14 cellular contexts compared by ENCODE assay signal in the genomic region with DNA sequence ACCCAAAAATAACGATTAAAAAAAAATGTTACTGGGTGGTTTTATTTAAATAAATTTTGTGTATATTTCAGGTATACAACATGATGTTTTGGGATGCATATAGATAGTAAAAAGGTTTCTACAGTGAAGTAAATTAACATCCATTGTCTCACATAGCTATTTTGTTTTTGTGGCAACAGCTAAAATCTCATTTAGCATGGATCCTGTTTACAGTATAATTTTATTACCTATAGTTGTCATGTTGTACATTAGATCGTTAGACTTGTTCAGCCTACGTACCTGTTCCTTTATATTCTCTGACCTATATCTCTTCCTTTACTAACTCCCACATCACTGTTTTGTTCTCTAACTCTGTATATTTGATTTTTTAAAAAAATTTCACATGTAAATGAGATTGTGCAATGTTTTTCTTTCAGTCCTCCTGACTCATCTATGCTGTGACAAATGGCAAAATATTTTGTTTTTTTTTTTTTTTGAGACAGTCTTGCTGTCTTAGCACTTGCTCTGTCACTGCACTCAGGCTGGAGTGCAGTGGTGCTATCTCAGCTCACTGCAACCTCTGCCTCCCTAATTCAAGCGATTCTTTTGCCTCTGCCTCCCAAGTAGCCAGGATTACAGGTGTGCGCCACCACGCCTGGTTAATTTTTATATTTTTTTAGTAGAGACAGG. TPM values are rescaled to one million over a fixed set of nuclear protein-coding genes. Genes with fewer than 3 reads are reported as not detected.
A peak's percentile ranks its signal among the peaks of the same experiment; 100 is the strongest.
DNase-seq lines count a peak whose midpoint lies in the region; ATAC-seq and TF ChIP-seq lines count a peak whose summit lies in the region.
"Had no signal": no experiment of that assay in that cellular context is flagged by ENCODE, and none has a peak within 500 bp of the region (broad histone marks: within the 10 kb centered on the region; RNA-seq: fewer than 3 reads in every experiment).

No MANE protein-coding gene starts in this region.

- no peak overlapping the region for H3K18ac ChIP-seq in mesendoderm (ENCODE audit: low read length)

- no peak for DNase-seq in stimulated activated naive CD8-positive, alpha-beta T cell treated with anti-CD3 and anti-CD28 coated beads, Interleukin-15, Interleukin-2, amounts not matched to agents 100 U/mL and 50 U/mL, for 24 hours
- DNase-seq in activated CD4-positive, alpha-beta memory T cell treated with anti-CD3 and anti-CD28 coated beads for 36 hours, result no peak
- DNase-seq in fibroblast of pulmonary artery (ENCODE audit: low read depth) (peak; percentile 47), spleen (no peak), mesendoderm (no peak)
- no peak for DNase-seq in stimulated activated CD4-positive, alpha-beta T cell treated with anti-CD3 and anti-CD28 coated beads, Interleukin-4, amount 100 ng/mL, for 4 hours
- DNase-seq: C1 segment of cervical spinal cord, glutamatergic neuron, NCI-H1092, NCI-H774 had no signal

- H3K27ac ChIP-seq in spleen (peak overlapping the region in 3 of 8 donors; percentile 41 to 46 (median 43)), mesendoderm (ENCODE audit: low read depth, low read length) (no peak overlapping the region)
- H3K27ac ChIP-seq: right atrium auricular region had no signal

- peak overlapping the region; percentile 9 for H3K4me3 Mint-ChIP-seq in stimulated activated naive CD8-positive, alpha-beta T cell treated with anti-CD3 and anti-CD28 coated beads, Interleukin-15, Interleukin-2, amounts not matched to agents 100 ng/mL and 50 ng/mL, for 24 hours
- no peak overlapping the region for H3K4me3 Mint-ChIP-seq in activated CD4-positive, alpha-beta memory T cell treated with anti-CD3 and anti-CD28 coated beads for 36 hours

- peaks cover 69% of the 10 kb centered on the region for H3K4me1 Mint-ChIP-seq in stimulated activated naive CD8-positive, alpha-beta T cell treated with anti-CD3 and anti-CD28 coated beads, Interleukin-15, Interleukin-2, amounts not matched to agents 100 ng/mL and 50 ng/mL, for 24 hours (ENCODE audit: low read depth)
- peaks cover 56% of the 10 kb centered on the region for H3K4me1 Mint-ChIP-seq in activated CD4-positive, alpha-beta memory T cell treated with anti-CD3 and anti-CD28 coated beads for 36 hours (ENCODE audit: low read depth)

- TF ChIP-seq CTCF in fibroblast of pulmonary artery (IDR thresholded peaks at IDR 0.05; ENCODE audit: low read length, missing control alignments) (no peak), spleen (IDR thresholded peaks at IDR 0.05 in 8 of 11, conservative IDR thresholded peaks at IDR 0.05 in 3 of 11) (no peak)

- H2BK5ac ChIP-seq in mesendoderm (ENCODE audit: low read length), result no peak overlapping the region

- peaks cover 20 to 83% (median 64%) of the 10 kb centered on the region in 6 donors for H3K4me1 ChIP-seq in spleen
- peaks cover 1% of the 10 kb centered on the region for H3K4me1 ChIP-seq in mesendoderm (ENCODE audit: control insufficient read depth, low read depth, low read length)

- H3K4me2 ChIP-seq in mesendoderm (ENCODE audit: low read length), result no peak overlapping the region

- H3K36me3 ChIP-seq in spleen (peaks cover 7 to 63% (median 33%) of the 10 kb centered on the region in 6 donors), mesendoderm (ENCODE audit: control insufficient read depth, insufficient read depth, low read length) (peaks cover 9% of the 10 kb centered on the region)

- CTCF ChIA-PET in activated CD4-positive, alpha-beta memory T cell treated with anti-CD3 and anti-CD28 coated beads for 36 hours (lab: Charles Lee), result interaction anchor here (1.3 kb wide), 1 partner anchor 46 kb away, joined by 4 read pairs; a partner anchor contains a TSS

- peaks cover 47% of the 10 kb centered on the region for H3K36me3 Mint-ChIP-seq in stimulated activated naive CD8-positive, alpha-beta T cell treated with anti-CD3 and anti-CD28 coated beads, Interleukin-15, Interleukin-2, amounts not matched to agents 100 ng/mL and 50 ng/mL, for 24 hours (ENCODE audit: low read depth)
- peaks cover 49% of the 10 kb centered on the region for H3K36me3 Mint-ChIP-seq in activated CD4-positive, alpha-beta memory T cell treated with anti-CD3 and anti-CD28 coated beads for 36 hours

- 92 to 98% (median 95%) methylated on average over 6 of the region's 6 CpGs for WGBS in spleen, 5 donors
- no CpG with 5 or more reads among the region's 6 CpGs for WGBS in mesendoderm (ENCODE audit: extremely low coverage, insufficient coverage, low lambda C conversion rate)

- no peak overlapping the region for H4K8ac ChIP-seq in mesendoderm (ENCODE audit: low read depth, low read length)

- no peak overlapping the region for H4K5ac ChIP-seq in mesendoderm (ENCODE audit: low read length)

- H3K27me3 ChIP-seq in spleen (replicated peaks in 1 of 7), result no peaks in the 10 kb centered on the region
- no peaks in the 10 kb centered on the region for H3K27me3 ChIP-seq in mesendoderm (ENCODE audit: insufficient read depth, low read length, poor library complexity)
- H3K27me3 ChIP-seq: right atrium auricular region had no signal

- ATAC-seq in stimulated activated naive CD8-positive, alpha-beta T cell treated with anti-CD3 and anti-CD28 coated beads, Interleukin-15, Interleukin-2, amounts not matched to agents 100 U/mL and 50 U/mL, for 24 hours, result no peak
- no peak for ATAC-seq in GM21367 (IDR thresholded peaks at IDR 0.05; ENCODE audit: unreplicated experiment)

- H3K9me3 ChIP-seq in spleen, result no peaks in the 10 kb centered on the region
- H3K9me3 ChIP-seq: right atrium auricular region had no signal

- no peaks in the 10 kb centered on the region for H3K9me3 Mint-ChIP-seq in stimulated activated naive CD8-positive, alpha-beta T cell treated with anti-CD3 and anti-CD28 coated beads, Interleukin-15, Interleukin-2, amounts not matched to agents 100 ng/mL and 50 ng/mL, for 24 hours
- H3K9me3 Mint-ChIP-seq in activated CD4-positive, alpha-beta memory T cell treated with anti-CD3 and anti-CD28 coated beads for 36 hours, result no peaks in the 10 kb centered on the region

- H3K4me3 ChIP-seq in fibroblast of pulmonary artery (replicated peaks; ENCODE audit: low read depth, low read length), result no peak overlapping the region
- H3K4me3 ChIP-seq in spleen, result no peak overlapping the region
- H3K4me3 ChIP-seq in mesendoderm (ENCODE audit: low read length), result no peak overlapping the region
- H3K4me3 ChIP-seq: lung, right atrium auricular region had no signal

- H2BK15ac ChIP-seq in mesendoderm (replicated peaks; ENCODE audit: low read depth), result no peak overlapping the region

- H3K79me1 ChIP-seq in mesendoderm (ENCODE audit: low read length), result peaks cover 6% of the 10 kb centered on the region

- intact Hi-C loops in activated CD4-positive, alpha-beta memory T cell treated with anti-CD3 and anti-CD28 coated beads for 36 hours (cut with micrococcal nuclease), result loop anchor here (2.0 kb wide), 1 partner anchor 334 kb away; a partner anchor contains a TSS
- intact Hi-C loops in spleen (cut with DNase I; ENCODE audit: low total_unique reads), result no loop called here

- H2BK120ac ChIP-seq in mesendoderm (ENCODE audit: low read depth, low read length), result no peak overlapping the region

- H3K79me2 ChIP-seq in mesendoderm (ENCODE audit: control insufficient read depth, insufficient read depth, low read length), result peaks cover 31% of the 10 kb centered on the region

- H3K4ac ChIP-seq in mesendoderm (ENCODE audit: low read depth, low read length), result no peak overlapping the region

- no peak overlapping the region for H3K9ac ChIP-seq in mesendoderm (ENCODE audit: low read length)

- H3K27ac Mint-ChIP-seq in stimulated activated naive CD8-positive, alpha-beta T cell treated with anti-CD3 and anti-CD28 coated beads, Interleukin-15, Interleukin-2, amounts not matched to agents 100 ng/mL and 50 ng/mL, for 24 hours, result no peak overlapping the region
- peak overlapping the region; percentile 49 for H3K27ac Mint-ChIP-seq in activated CD4-positive, alpha-beta memory T cell treated with anti-CD3 and anti-CD28 coated beads for 36 hours

- H3K23ac ChIP-seq in mesendoderm (ENCODE audit: low read length), result no peak overlapping the region

- POLR2A ChIA-PET in activated CD4-positive, alpha-beta memory T cell treated with anti-CD3 and anti-CD28 coated beads for 36 hours (lab: Charles Lee), result interaction anchor here (1.8 kb wide), 1 partner anchor 46 kb away, joined by 9 read pairs; a partner anchor contains a TSS

- no peak for TF ChIP-seq POLR2A in spleen (IDR thresholded peaks at IDR 0.05)

- no peak overlapping the region for H2AK5ac ChIP-seq in mesendoderm (ENCODE audit: low read length)

- no peaks in the 10 kb centered on the region for H3K27me3 Mint-ChIP-seq in stimulated activated naive CD8-positive, alpha-beta T cell treated with anti-CD3 and anti-CD28 coated beads, Interleukin-15, Interleukin-2, amounts not matched to agents 100 ng/mL and 50 ng/mL, for 24 hours
- peaks cover 2% of the 10 kb centered on the region for H3K27me3 Mint-ChIP-seq in activated CD4-positive, alpha-beta memory T cell treated with anti-CD3 and anti-CD28 coated beads for 36 hours

- no peak overlapping the region for H3K56ac ChIP-seq in mesendoderm (ENCODE audit: low read length)

RNA-seq across cellular contexts. Expression of a gene that starts 45.6 kb away (rescaled TPM):
- total RNA-seq in activated CD4-positive, alpha-beta memory T cell treated with anti-CD3 and anti-CD28 coated beads for 36 hours, result 10 to 100 TPM; 11.1 to 13.0 TPM
- total RNA-seq in spleen, result 1 to 10 TPM in 6 of 7 donors, not detected in 1; 1.1 to 6.0 (median 2.1) TPM
- 1 to 10 TPM; 1.2 to 3.9 (median 2.3) TPM for polyA plus RNA-seq in spleen
- polyA plus RNA-seq in mesendoderm (2013, experiment 1 of 2), result 42.8 TPM
- polyA plus RNA-seq in mesendoderm (2013, experiment 2 of 2), result 40.8 TPM

RNA-seq across cellular contexts. Expression of a gene that starts 45.9 kb away (rescaled TPM):
- 100 to 1,000 TPM; 227 TPM for total RNA-seq in activated CD4-positive, alpha-beta memory T cell treated with anti-CD3 and anti-CD28 coated beads for 36 hours
- total RNA-seq in spleen, result 10 to 100 TPM in 5 of 7 donors, 1 to 10 TPM in 2; 4.7 to 47.5 (median 18.7) TPM
- 10 to 100 TPM in 1 of 3 donors, 1 to 10 TPM in 2; 4.0 to 17.1 (median 6.8) TPM for polyA plus RNA-seq in spleen
- polyA plus RNA-seq in mesendoderm (2013, experiment 1 of 2), result 98.1 TPM
- polyA plus RNA-seq in mesendoderm (2013, experiment 2 of 2), result 98.3 TPM

RNA-seq across cellular contexts. Expression of a gene that starts 55.7 kb away (rescaled TPM):
- total RNA-seq in activated CD4-positive, alpha-beta memory T cell treated with anti-CD3 and anti-CD28 coated beads for 36 hours, result 10 to 100 TPM; 46.3 to 48.7 TPM
- total RNA-seq in spleen, result 100 to 1,000 TPM in 2 of 7 donors, 10 to 100 TPM in 5; 52.2 to 127 (median 60.0) TPM
- 10 to 100 TPM; 12.7 to 19.9 (median 14.5) TPM for polyA plus RNA-seq in spleen
- 64.5 TPM for polyA plus RNA-seq in mesendoderm (2013, experiment 1 of 2)
- polyA plus RNA-seq in mesendoderm (2013, experiment 2 of 2), result 62.9 TPM

RNA-seq across cellular contexts. Expression of a gene that starts 56.2 kb away (rescaled TPM):
- not detected for total RNA-seq in activated CD4-positive, alpha-beta memory T cell treated with anti-CD3 and anti-CD28 coated beads for 36 hours
- not detected for total RNA-seq in spleen
- not detected for polyA plus RNA-seq in spleen
- 0.15 TPM for polyA plus RNA-seq in mesendoderm (2013, experiment 1 of 2)
- 0.03 TPM for polyA plus RNA-seq in mesendoderm (2013, experiment 2 of 2)
- total RNA-seq: right atrium auricular region had no signal

Comparison
In these comparisons a context has a peak if more than half of its experiments do, and no peak if none do; other contexts are left out.
1. RNA of a gene that starts 45.9 kb away (total RNA-seq): 227 TPM in activated CD4-positive, alpha-beta memory T cell treated with anti-CD3 and anti-CD28 coated beads for 36 hours; 4.7 to 47.5 TPM in spleen; every median in the first group is over 4 times any median in the second.